In the genomic region with DNA sequence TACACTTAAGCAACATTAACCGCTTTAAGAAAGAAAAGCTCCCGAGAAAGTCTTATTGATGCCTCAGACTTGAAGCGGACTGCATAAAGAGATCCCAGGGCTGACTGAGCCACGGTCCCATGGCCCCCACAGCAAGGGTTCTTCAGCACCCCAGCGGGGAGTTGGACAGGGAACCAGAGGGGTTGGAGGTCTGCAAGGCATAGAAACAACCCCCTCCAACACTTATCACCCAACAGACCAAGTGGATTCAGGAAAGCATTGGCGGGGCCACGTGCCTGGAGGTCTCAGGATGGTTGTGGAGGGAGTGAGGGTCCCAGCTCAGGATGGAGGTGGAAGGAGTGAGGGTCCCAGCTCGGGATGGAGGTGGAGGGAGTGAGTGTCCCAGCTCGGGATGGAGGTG, we compare ENCODE assay signal across 25 cellular contexts.
"Had no signal": no experiment of that assay in that cellular context is flagged by ENCODE, and none has a peak within 500 bp of the region (broad histone marks: within the 10 kb centered on the region; RNA-seq: fewer than 3 reads in every experiment).

No MANE protein-coding gene starts in this region.

- DNase-seq: activated B cell treated with CpG ODN at 0.5 μM for 24 hours; activated CD4-positive, alpha-beta T cell treated with anti-CD3 and anti-CD28 coated beads for 36 hours; activated CD4-positive, alpha-beta T cell treated with anti-CD3 and anti-CD28 coated beads, Interleukin-2, amount 50 U/mL, for 4 hours; activated CD8-positive, alpha-beta memory T cell treated with anti-CD3 and anti-CD28 coated beads for 24 hours; activated CD8-positive, alpha-beta memory T cell treated with anti-CD3 and anti-CD28 coated beads, Interleukin-2, amount 50 U/mL, for 4 hours; activated T-cell treated with anti-CD3 and anti-CD28 coated beads, Interleukin-2, amount 50 U/mL, for 24 hours; brain microvascular endothelial cell; caudate nucleus; effector memory CD8-positive, alpha-beta T cell; heart left ventricle; left colon; lower lobe of right lung; mesendoderm; naive B cell; occipital lobe; spleen; stimulated activated CD4-positive, alpha-beta T cell treated with anti-CD3 and anti-CD28 coated beads, Interleukin-4, amount 100 ng/mL, for 24 hours; stimulated activated naive CD4-positive, alpha-beta T cell treated with Interleukin-2 at 50 U/mL for 16 hours; T-helper 9 cell had no signal

- H3K36me3 ChIP-seq: adrenal gland, ascending aorta, brain microvascular endothelial cell, gastroesophageal sphincter, heart left ventricle, lower lobe of right lung, spleen had no signal

- H3K27me3 ChIP-seq: adrenal gland, ascending aorta, brain microvascular endothelial cell, gastroesophageal sphincter, heart left ventricle, spleen had no signal

- H3K27ac ChIP-seq: adrenal gland, ascending aorta, brain microvascular endothelial cell, gastroesophageal sphincter, heart left ventricle, lower lobe of right lung, spleen had no signal

- H3K4me3 ChIP-seq: adrenal gland, ascending aorta, gastroesophageal sphincter, heart left ventricle, lower lobe of right lung, spleen had no signal

- H3K9me3 Mint-ChIP-seq: activated B cell treated with CpG ODN at 0.5 μM for 24 hours had no signal

- H3K27ac Mint-ChIP-seq: activated B cell treated with CpG ODN at 0.5 μM for 24 hours; activated CD4-positive, alpha-beta T cell treated with anti-CD3 and anti-CD28 coated beads for 36 hours; activated naive CD8-positive, alpha-beta T cell; activated T-cell treated with anti-CD3 and anti-CD28 coated beads, Interleukin-2, amount 50 U/mL, for 24 hours; activated T-helper 17 cell treated with anti-CD3 and anti-CD28 coated beads, Interleukin-2, amount 50 U/mL, for 72 hours; effector memory CD8-positive, alpha-beta T cell; naive B cell; progenitor cell of endocrine pancreas had no signal

- H3K4me1 ChIP-seq: adrenal gland, ascending aorta, gastroesophageal sphincter, heart left ventricle, lower lobe of right lung, spleen had no signal

- ATAC-seq: activated CD4-positive, alpha-beta T cell treated with anti-CD3 and anti-CD28 coated beads for 36 hours; activated T-helper 17 cell treated with anti-CD3 and anti-CD28 coated beads, Interleukin-2, amount 50 U/mL, for 72 hours; effector memory CD8-positive, alpha-beta T cell; gastroesophageal sphincter; left colon had no signal

- H3K36me3 Mint-ChIP-seq: activated naive CD8-positive, alpha-beta T cell; naive B cell had no signal

- H3K27me3 Mint-ChIP-seq: activated B cell treated with CpG ODN at 0.5 μM for 24 hours; activated CD4-positive, alpha-beta T cell treated with anti-CD3 and anti-CD28 coated beads for 36 hours; activated naive CD8-positive, alpha-beta T cell; activated T-cell treated with anti-CD3 and anti-CD28 coated beads, Interleukin-2, amount 50 U/mL, for 24 hours; activated T-helper 17 cell treated with anti-CD3 and anti-CD28 coated beads, Interleukin-2, amount 50 U/mL, for 72 hours; effector memory CD8-positive, alpha-beta T cell; naive B cell had no signal

- H3K4me1 Mint-ChIP-seq: activated B cell treated with CpG ODN at 0.5 μM for 24 hours; activated CD4-positive, alpha-beta T cell treated with anti-CD3 and anti-CD28 coated beads for 36 hours; activated T-helper 17 cell treated with anti-CD3 and anti-CD28 coated beads, Interleukin-2, amount 50 U/mL, for 72 hours; naive B cell had no signal

- H3K4me3 Mint-ChIP-seq: activated B cell treated with CpG ODN at 0.5 μM for 24 hours; activated CD4-positive, alpha-beta T cell treated with anti-CD3 and anti-CD28 coated beads for 36 hours; activated naive CD8-positive, alpha-beta T cell; activated T-cell treated with anti-CD3 and anti-CD28 coated beads, Interleukin-2, amount 50 U/mL, for 24 hours; activated T-helper 17 cell treated with anti-CD3 and anti-CD28 coated beads, Interleukin-2, amount 50 U/mL, for 72 hours; effector memory CD8-positive, alpha-beta T cell; naive B cell had no signal

- H3K9me3 ChIP-seq: adrenal gland, ascending aorta, lower lobe of right lung had no signal
